In the genomic region with DNA sequence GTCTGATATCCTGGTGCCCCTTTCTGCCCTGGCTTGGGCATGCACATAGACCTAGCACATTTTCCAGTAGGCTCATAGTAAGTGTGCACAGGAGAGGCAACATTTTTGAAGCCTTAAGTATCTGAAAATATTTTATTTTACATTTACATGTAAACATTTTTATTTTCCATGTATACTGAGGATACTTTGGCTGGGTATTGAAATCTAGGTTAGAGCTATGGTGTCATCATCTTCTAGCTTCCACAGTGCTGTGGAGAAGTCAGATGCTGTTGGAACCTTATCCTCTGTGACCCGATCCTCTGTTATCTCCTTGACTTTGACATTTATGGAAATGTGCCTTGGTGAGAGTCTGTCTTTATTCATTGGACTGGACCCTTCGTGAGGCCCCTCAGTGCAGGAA, we compare ENCODE assay signal across 23 cellular contexts.
"Had no signal": no experiment of that assay in that cellular context is flagged by ENCODE, and none has a peak within 500 bp of the region (broad histone marks: within the 10 kb centered on the region; RNA-seq: fewer than 3 reads in every experiment).

No MANE protein-coding gene starts in this region.

- FAIRE-seq: colon, endothelial cell of umbilical vein, frontal cortex, keratinocyte had no signal

- ATAC-seq: foreskin keratinocyte, gastroesophageal sphincter, heart left ventricle, left cardiac atrium, left lung, left ventricle myocardium superior, lower lobe of right lung, mucosa of descending colon had no signal

- H3K4me2 ChIP-seq: hepatocyte had no signal

- DNase-seq: dermis blood vessel endothelial cell; effector CD4-positive, alpha-beta T cell; effector memory CD4-positive, alpha-beta T cell; foreskin keratinocyte; hypothalamus; immature natural killer cell; mesenchymal stem cell; mucosa of descending colon; naive B cell had no signal

- H3K27ac ChIP-seq: coronary artery, dorsolateral prefrontal cortex, esophagus muscularis mucosa, foreskin keratinocyte, gastroesophageal sphincter, heart left ventricle, hepatocyte, left lung, lower lobe of right lung had no signal

- H3K4me1 ChIP-seq: esophagus muscularis mucosa, foreskin keratinocyte, left lung, lower lobe of right lung had no signal

- H3K36me3 ChIP-seq: esophagus muscularis mucosa, gastroesophageal sphincter, heart left ventricle, left lung, lower lobe of right lung had no signal

- H3K27me3 ChIP-seq: esophagus muscularis mucosa, foreskin keratinocyte, hepatocyte, left lung had no signal

- H3K4me3 ChIP-seq: coronary artery, dorsolateral prefrontal cortex, esophagus muscularis mucosa, gastroesophageal sphincter, heart left ventricle, hepatocyte, left lung, lower lobe of right lung, mucosa of descending colon had no signal

- H3K79me2 ChIP-seq: hepatocyte had no signal

- H2AFZ ChIP-seq: hepatocyte had no signal
